In genomic region chr11:123302751-123303195, GRCh38 we compare ENCODE assay signal across 8 cellular contexts.
DNase-seq lines count a peak whose midpoint lies in the region; ATAC-seq and TF ChIP-seq lines count a peak whose summit lies in the region.

No MANE protein-coding gene starts in this region.

- ATAC-seq in HG03139 (IDR thresholded peaks at IDR 0.05; ENCODE audit: unreplicated experiment), result no peak

- H3K27ac Mint-ChIP-seq in stimulated activated naive CD8-positive, alpha-beta T cell treated with anti-CD3 and anti-CD28 coated beads, Interleukin-15, Interleukin-2, amounts not matched to agents 100 ng/mL and 50 ng/mL, for 24 hours, result peak overlapping the region; percentile 85

- no peaks in the 10 kb centered on the region for H3K36me3 Mint-ChIP-seq in stimulated activated naive CD8-positive, alpha-beta T cell treated with anti-CD3 and anti-CD28 coated beads, Interleukin-15, Interleukin-2, amounts not matched to agents 100 ng/mL and 50 ng/mL, for 24 hours (ENCODE audit: low read depth)

- peak overlapping the region; percentile 74 for H3K4me3 Mint-ChIP-seq in stimulated activated naive CD8-positive, alpha-beta T cell treated with anti-CD3 and anti-CD28 coated beads, Interleukin-15, Interleukin-2, amounts not matched to agents 100 ng/mL and 50 ng/mL, for 24 hours

- H3K4me1 Mint-ChIP-seq in stimulated activated naive CD8-positive, alpha-beta T cell treated with anti-CD3 and anti-CD28 coated beads, Interleukin-15, Interleukin-2, amounts not matched to agents 100 ng/mL and 50 ng/mL, for 24 hours (ENCODE audit: low read depth), result peaks cover 47% of the 10 kb centered on the region

- no peaks in the 10 kb centered on the region for H3K9me3 Mint-ChIP-seq in stimulated activated naive CD8-positive, alpha-beta T cell treated with anti-CD3 and anti-CD28 coated beads, Interleukin-15, Interleukin-2, amounts not matched to agents 100 ng/mL and 50 ng/mL, for 24 hours

- H3K4me3 ChIP-seq in choroid plexus epithelial cell (ENCODE audit: low read depth, low read length), result no peak overlapping the region

- H3K27me3 Mint-ChIP-seq in stimulated activated naive CD8-positive, alpha-beta T cell treated with anti-CD3 and anti-CD28 coated beads, Interleukin-15, Interleukin-2, amounts not matched to agents 100 ng/mL and 50 ng/mL, for 24 hours, result peaks cover 22% of the 10 kb centered on the region

- peak; percentile 27 for TF ChIP-seq POLR2A in GM19193 (IDR thresholded peaks at IDR 0.05; ENCODE audit: extremely low read depth, insufficient read depth, insufficient read length)

- peak; percentile 78 for DNase-seq in AG08395 (ENCODE audit: low spot score)
- peak; percentile 54 for DNase-seq in MV-4-11 (lab: John Stamatoyannopoulos, UW)
- DNase-seq in choroid plexus epithelial cell (ENCODE audit: low read depth), result peak; percentile 55
- DNase-seq in NCI-H1092 (lab: John Stamatoyannopoulos, UW), result no peak
- DNase-seq in COLO829 (ENCODE audit: low spot score), result no peak

- TF ChIP-seq CTCF in choroid plexus epithelial cell (conservative IDR thresholded peaks at IDR 0.05; ENCODE audit: low read depth, low read length), result peak; percentile 26

Comparison
In these comparisons a context has a peak if more than half of its experiments do, and no peak if none do; other contexts are left out.
1. DNase-seq: peak in AG08395 (single experiment), MV-4-11 (single experiment) and choroid plexus epithelial cell (single experiment); none in NCI-H1092 (single experiment) and COLO829 (single experiment).